Comparison of ENCODE assay signal across 2 cellular contexts in genomic region chr1:21966247-21967000, GRCh38.
TF ChIP-seq lines count a peak whose summit lies in the region.

No MANE protein-coding gene starts in this region.

TF ChIP-seq in SK-N-SH, 30 proteins besides CTCF, POLR2A, EP300 and RAD21 (continued from another document):
- TF ChIP-seq ZBTB33 (IDR thresholded peaks at IDR 0.05; ENCODE audit: borderline replicate concordance, low read depth) (no peak), REST (IDR thresholded peaks at IDR 0.05; ENCODE audit: low read depth, low read length) (no peak), JUND (IDR thresholded peaks at IDR 0.05) (no peak), TCF12 (IDR thresholded peaks at IDR 0.05) (no peak)

TF ChIP-seq in SK-N-SH treated with all-trans-retinoic acid at 6 μM for 48 hours, 23 proteins besides CTCF, POLR2A, EP300 and RAD21 (continued from another document):
- TF ChIP-seq ZFP3 (CRISPR knock-in tag; IDR thresholded peaks at IDR 0.05) (no peak), GLIS3 (CRISPR knock-in tag; IDR thresholded peaks at IDR 0.05) (no peak), POU6F1 (CRISPR knock-in tag; IDR thresholded peaks at IDR 0.05; ENCODE audit: borderline replicate concordance, low read depth) (no peak), ISL1 (CRISPR knock-in tag; IDR thresholded peaks at IDR 0.05) (no peak), PATZ1 (CRISPR knock-in tag; IDR thresholded peaks at IDR 0.05; ENCODE audit: borderline replicate concordance) (no peak), TSHZ2 (CRISPR knock-in tag; IDR thresholded peaks at IDR 0.05) (no peak)
